In the genomic region with DNA sequence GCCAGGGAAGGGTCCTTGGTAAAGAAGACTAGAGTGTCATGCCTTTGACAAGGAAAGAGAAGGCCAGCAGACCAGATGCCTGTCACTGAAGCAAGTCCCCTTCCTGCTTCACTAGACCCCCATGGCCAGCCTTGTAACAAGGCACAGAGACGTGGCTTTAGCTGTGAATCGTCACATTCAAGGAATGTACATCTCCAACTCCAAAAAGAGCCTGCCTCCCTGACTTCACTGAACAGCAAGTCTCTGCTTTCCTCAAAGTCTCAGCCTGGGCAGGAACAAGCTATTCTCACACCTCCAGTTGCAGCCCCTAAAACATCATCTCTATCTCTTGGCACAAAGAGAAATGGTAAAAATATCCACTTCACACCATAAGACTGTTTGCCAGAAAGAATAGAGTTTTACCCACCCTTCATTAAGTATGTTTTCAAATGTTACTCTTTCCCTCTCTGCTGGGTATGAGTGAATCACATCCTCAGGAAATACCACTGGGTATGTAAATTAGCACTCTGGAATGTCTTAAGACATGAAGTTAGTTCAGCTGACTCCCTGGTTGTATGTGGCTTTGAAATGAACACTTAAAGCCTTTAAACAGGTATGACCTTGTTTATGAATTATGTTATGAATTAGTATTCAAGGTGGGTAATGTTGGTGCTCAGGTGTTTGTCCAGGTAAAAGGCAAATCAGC, we compare ENCODE assay signal across 9 cellular contexts. TPM values are rescaled to one million over a fixed set of nuclear protein-coding genes. Genes with fewer than 3 reads are reported as not detected.
A peak's percentile ranks its signal among the peaks of the same experiment; 100 is the strongest.
DNase-seq lines count a peak whose midpoint lies in the region; ATAC-seq and TF ChIP-seq lines count a peak whose summit lies in the region.
"Had no signal": no experiment of that assay in that cellular context is flagged by ENCODE, and none has a peak within 500 bp of the region (broad histone marks: within the 10 kb centered on the region; RNA-seq: fewer than 3 reads in every experiment).

No MANE protein-coding gene starts in this region.

- no peaks in the 10 kb centered on the region for H3K79me2 ChIP-seq in ACC112 (ENCODE audit: control insufficient read depth, insufficient read depth, low read length, unreplicated experiment)

- no peak overlapping the region for H3K27ac Mint-ChIP-seq in stimulated activated memory B cell treated with anti-CD40 and anti-IgM and Interleukin-4, amounts not matched to agents 10 μg/mL and 1 μg/mL and 100 μg/mL, for 72 hours

- DNase-seq in HS-5 (ENCODE audit: low read depth), result peak; percentile 93
- DNase-seq in ascending aorta (ENCODE audit: low spot score in 2 of 2), result no peak
- DNase-seq in kidney tubule cell (ENCODE audit: low spot score), result peak; percentile 90
- DNase-seq in NCI-H526 treated with DMSO at 0.1 percent for 48 hours (lab: John Stamatoyannopoulos, UW), result no peak
- DNase-seq: left cardiac atrium had no signal

- H3K9me3 ChIP-seq in ascending aorta, result no peaks in the 10 kb centered on the region

- no peak overlapping the region for H3K4me3 Mint-ChIP-seq in stimulated activated memory B cell treated with anti-CD40 and anti-IgM and Interleukin-4, amounts not matched to agents 10 μg/mL and 1 μg/mL and 100 μg/mL, for 72 hours

- no peak for ATAC-seq in stimulated activated memory B cell treated with anti-CD40 and anti-IgM and Interleukin-4, amounts not matched to agents 10 μg/mL and 1 μg/mL and 100 μg/mL, for 72 hours
- ATAC-seq in GM19397 (IDR thresholded peaks at IDR 0.05; ENCODE audit: unreplicated experiment) (no peak), HG03139 (IDR thresholded peaks at IDR 0.05; ENCODE audit: unreplicated experiment) (no peak)

- no peak for TF ChIP-seq CTCF in ascending aorta (IDR thresholded peaks at IDR 0.05)

- no peaks in the 10 kb centered on the region for H3K36me3 ChIP-seq in ACC112 (ENCODE audit: insufficient read depth, low read length)
- no peaks in the 10 kb centered on the region for H3K36me3 ChIP-seq in ascending aorta

- H3K4me1 Mint-ChIP-seq in stimulated activated memory B cell treated with anti-CD40 and anti-IgM and Interleukin-4, amounts not matched to agents 10 μg/mL and 1 μg/mL and 100 μg/mL, for 72 hours, result peaks cover 10% of the 10 kb centered on the region

- H3K4me1 ChIP-seq in ACC112 (ENCODE audit: control insufficient read depth, insufficient read depth, low read length, unreplicated experiment), result peaks cover 60% of the 10 kb centered on the region
- H3K4me1 ChIP-seq in ascending aorta, result peaks cover 7 to 28% of the 10 kb centered on the region in 2 donors

- intact Hi-C loops in ascending aorta (cut with DNase I), result loop anchor here (2.0 to 5.0 kb wide), 2 partner anchors 43 to 49 kb away; partner anchors contain the start of gene NT5E

- H3K9me3 Mint-ChIP-seq in stimulated activated memory B cell treated with anti-CD40 and anti-IgM and Interleukin-4, amounts not matched to agents 10 μg/mL and 1 μg/mL and 100 μg/mL, for 72 hours, result no peaks in the 10 kb centered on the region

- H3K36me3 Mint-ChIP-seq in stimulated activated memory B cell treated with anti-CD40 and anti-IgM and Interleukin-4, amounts not matched to agents 10 μg/mL and 1 μg/mL and 100 μg/mL, for 72 hours, result no peaks in the 10 kb centered on the region

- H3K4me3 ChIP-seq in ACC112 (ENCODE audit: low read depth, low read length), result peak overlapping the region; percentile 63
- H3K4me3 ChIP-seq in ascending aorta, result no peak overlapping the region

- H3K27ac ChIP-seq in ACC112 (ENCODE audit: low read depth, low read length) (peak overlapping the region; percentile 100), ascending aorta (peak overlapping the region; percentile 80 to 81)

- no peaks in the 10 kb centered on the region for H3K27me3 Mint-ChIP-seq in stimulated activated memory B cell treated with anti-CD40 and anti-IgM and Interleukin-4, amounts not matched to agents 10 μg/mL and 1 μg/mL and 100 μg/mL, for 72 hours

- H3K27me3 ChIP-seq in ACC112 (ENCODE audit: insufficient read depth, low read length) (no peaks in the 10 kb centered on the region), ascending aorta (no peaks in the 10 kb centered on the region)

- H2AFZ ChIP-seq in ACC112 (ENCODE audit: low read length, unreplicated experiment), result no peak overlapping the region

RNA-seq across cellular contexts. Expression of gene NT5E, which starts 46.4 kb away (rescaled TPM):
- 143 TPM for total RNA-seq in ascending aorta

Comparison
In these comparisons a context has a peak if more than half of its experiments do, and no peak if none do; other contexts are left out.
1. DNase-seq: peak in HS-5 (single experiment) and kidney tubule cell (single experiment); none in ascending aorta (0 of 2) and NCI-H526 treated with DMSO at 0.1 percent for 48 hours (single experiment).